1 cellular context compared by ENCODE assay signal in the genomic region with DNA sequence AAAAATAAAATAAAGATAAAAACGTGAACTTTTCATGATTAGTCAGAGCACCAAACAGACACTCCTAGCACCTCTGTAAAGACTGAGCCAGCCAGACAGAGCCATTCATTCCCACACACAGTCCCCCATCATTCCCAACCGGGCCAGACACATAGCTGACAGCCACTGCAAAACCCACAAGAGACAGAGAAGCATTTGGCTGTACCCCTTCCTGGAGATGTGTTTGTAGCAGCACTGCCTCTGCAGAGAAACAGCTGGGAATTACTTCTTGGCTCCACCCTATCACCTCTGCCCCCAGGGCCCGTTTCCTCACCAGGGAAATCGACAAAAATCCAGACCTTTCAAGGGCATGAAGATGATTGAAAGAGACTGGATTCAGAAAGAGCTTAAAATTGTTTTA.
TF ChIP-seq lines count a peak whose summit lies in the region.

No MANE protein-coding gene starts in this region.

TF ChIP-seq in GM23338, 12 proteins besides CTCF, POLR2A, EP300 and RAD21 (continued from another document):
- TF ChIP-seq, protein P1, sequence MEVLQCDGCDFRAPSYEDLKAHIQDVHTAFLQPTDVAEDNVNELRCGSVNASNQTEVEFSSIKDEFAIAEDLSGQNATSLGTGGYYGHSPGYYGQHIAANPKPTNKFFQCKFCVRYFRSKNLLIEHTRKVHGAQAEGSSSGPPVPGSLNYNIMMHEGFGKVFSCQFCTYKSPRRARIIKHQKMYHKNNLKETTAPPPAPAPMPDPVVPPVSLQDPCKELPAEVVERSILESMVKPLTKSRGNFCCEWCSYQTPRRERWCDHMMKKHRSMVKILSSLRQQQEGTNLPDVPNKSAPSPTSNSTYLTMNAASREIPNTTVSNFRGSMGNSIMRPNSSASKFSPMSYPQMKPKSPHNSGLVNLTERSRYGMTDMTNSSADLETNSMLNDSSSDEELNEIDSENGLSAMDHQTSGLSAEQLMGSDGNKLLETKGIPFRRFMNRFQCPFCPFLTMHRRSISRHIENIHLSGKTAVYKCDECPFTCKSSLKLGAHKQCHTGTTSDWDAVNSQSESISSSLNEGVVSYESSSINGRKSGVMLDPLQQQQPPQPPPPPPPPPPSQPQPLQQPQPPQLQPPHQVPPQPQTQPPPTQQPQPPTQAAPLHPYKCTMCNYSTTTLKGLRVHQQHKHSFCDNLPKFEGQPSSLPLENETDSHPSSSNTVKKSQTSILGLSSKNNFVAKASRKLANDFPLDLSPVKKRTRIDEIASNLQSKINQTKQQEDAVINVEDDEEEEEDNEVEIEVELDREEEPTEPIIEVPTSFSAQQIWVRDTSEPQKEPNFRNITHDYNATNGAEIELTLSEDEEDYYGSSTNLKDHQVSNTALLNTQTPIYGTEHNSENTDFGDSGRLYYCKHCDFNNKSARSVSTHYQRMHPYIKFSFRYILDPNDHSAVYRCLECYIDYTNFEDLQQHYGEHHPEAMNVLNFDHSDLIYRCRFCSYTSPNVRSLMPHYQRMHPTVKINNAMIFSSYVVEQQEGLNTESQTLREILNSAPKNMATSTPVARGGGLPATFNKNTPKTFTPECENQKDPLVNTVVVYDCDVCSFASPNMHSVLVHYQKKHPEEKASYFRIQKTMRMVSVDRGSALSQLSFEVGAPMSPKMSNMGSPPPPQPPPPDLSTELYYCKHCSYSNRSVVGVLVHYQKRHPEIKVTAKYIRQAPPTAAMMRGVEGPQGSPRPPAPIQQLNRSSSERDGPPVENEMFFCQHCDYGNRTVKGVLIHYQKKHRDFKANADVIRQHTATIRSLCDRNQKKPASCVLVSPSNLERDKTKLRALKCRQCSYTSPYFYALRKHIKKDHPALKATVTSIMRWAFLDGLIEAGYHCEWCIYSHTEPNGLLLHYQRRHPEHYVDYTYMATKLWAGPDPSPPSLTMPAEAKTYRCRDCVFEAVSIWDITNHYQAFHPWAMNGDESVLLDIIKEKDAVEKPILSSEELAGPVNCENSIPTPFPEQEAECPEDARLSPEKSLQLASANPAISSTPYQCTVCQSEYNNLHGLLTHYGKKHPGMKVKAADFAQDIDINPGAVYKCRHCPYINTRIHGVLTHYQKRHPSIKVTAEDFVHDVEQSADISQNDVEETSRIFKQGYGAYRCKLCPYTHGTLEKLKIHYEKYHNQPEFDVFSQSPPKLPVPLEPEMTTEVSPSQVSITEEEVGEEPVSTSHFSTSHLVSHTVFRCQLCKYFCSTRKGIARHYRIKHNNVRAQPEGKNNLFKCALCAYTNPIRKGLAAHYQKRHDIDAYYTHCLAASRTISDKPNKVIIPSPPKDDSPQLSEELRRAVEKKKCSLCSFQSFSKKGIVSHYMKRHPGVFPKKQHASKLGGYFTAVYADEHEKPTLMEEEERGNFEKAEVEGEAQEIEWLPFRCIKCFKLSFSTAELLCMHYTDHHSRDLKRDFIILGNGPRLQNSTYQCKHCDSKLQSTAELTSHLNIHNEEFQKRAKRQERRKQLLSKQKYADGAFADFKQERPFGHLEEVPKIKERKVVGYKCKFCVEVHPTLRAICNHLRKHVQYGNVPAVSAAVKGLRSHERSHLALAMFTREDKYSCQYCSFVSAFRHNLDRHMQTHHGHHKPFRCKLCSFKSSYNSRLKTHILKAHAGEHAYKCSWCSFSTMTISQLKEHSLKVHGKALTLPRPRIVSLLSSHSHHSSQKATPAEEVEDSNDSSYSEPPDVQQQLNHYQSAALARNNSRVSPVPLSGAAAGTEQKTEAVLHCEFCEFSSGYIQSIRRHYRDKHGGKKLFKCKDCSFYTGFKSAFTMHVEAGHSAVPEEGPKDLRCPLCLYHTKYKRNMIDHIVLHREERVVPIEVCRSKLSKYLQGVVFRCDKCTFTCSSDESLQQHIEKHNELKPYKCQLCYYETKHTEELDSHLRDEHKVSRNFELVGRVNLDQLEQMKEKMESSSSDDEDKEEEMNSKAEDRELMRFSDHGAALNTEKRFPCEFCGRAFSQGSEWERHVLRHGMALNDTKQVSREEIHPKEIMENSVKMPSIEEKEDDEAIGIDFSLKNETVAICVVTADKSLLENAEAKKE (CRISPR knock-in tag; IDR thresholded peaks at IDR 0.05) = no peak
- TF ChIP-seq NANOG (IDR thresholded peaks at IDR 0.05; ENCODE audit: borderline replicate concordance) (no peak), POLR2AphosphoS5 (IDR thresholded peaks at IDR 0.05; ENCODE audit: low read depth) (no peak), EZH2phosphoT487 (IDR thresholded peaks at IDR 0.05; ENCODE audit: unreplicated experiment) (no peak), STAT1 (IDR thresholded peaks at IDR 0.05; ENCODE audit: unreplicated experiment) (no peak), JUNB (IDR thresholded peaks at IDR 0.05; ENCODE audit: unreplicated experiment) (no peak), EZH2 (IDR thresholded peaks at IDR 0.05; ENCODE audit: low read depth, unreplicated experiment) (no peak)
- TF ChIP-seq, protein P2, sequence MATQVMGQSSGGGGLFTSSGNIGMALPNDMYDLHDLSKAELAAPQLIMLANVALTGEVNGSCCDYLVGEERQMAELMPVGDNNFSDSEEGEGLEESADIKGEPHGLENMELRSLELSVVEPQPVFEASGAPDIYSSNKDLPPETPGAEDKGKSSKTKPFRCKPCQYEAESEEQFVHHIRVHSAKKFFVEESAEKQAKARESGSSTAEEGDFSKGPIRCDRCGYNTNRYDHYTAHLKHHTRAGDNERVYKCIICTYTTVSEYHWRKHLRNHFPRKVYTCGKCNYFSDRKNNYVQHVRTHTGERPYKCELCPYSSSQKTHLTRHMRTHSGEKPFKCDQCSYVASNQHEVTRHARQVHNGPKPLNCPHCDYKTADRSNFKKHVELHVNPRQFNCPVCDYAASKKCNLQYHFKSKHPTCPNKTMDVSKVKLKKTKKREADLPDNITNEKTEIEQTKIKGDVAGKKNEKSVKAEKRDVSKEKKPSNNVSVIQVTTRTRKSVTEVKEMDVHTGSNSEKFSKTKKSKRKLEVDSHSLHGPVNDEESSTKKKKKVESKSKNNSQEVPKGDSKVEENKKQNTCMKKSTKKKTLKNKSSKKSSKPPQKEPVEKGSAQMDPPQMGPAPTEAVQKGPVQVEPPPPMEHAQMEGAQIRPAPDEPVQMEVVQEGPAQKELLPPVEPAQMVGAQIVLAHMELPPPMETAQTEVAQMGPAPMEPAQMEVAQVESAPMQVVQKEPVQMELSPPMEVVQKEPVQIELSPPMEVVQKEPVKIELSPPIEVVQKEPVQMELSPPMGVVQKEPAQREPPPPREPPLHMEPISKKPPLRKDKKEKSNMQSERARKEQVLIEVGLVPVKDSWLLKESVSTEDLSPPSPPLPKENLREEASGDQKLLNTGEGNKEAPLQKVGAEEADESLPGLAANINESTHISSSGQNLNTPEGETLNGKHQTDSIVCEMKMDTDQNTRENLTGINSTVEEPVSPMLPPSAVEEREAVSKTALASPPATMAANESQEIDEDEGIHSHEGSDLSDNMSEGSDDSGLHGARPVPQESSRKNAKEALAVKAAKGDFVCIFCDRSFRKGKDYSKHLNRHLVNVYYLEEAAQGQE (IDR thresholded peaks at IDR 0.05; ENCODE audit: unreplicated experiment) = no peak
TF ChIP-seq in GM23338: peak in this region for 0.
